In the genomic region with DNA sequence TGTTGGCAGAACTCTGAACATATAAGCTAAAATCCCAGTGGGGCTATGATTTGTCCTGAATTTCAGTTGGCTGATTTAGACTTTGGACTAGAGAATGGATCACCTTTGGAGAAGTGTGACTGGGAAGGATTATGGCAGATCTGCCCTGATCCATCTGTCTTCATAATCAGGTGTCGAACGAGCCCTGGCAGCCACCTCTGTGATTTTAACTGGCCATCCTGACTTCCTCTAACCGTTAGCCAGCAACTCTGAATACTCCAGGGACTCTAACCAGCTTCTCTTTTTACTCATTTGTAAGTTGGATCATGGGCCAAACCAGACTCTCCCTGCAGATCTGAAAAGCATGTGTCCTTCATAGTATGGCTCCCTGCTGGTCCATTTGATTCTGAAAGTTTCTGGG, we compare ENCODE assay signal across 22 cellular contexts. TPM values are rescaled to one million over a fixed set of nuclear protein-coding genes. Genes with fewer than 3 reads are reported as not detected.
DNase-seq lines count a peak whose midpoint lies in the region; ATAC-seq and TF ChIP-seq lines count a peak whose summit lies in the region.
"Had no signal": no experiment of that assay in that cellular context is flagged by ENCODE, and none has a peak within 500 bp of the region (broad histone marks: within the 10 kb centered on the region; RNA-seq: fewer than 3 reads in every experiment).

No MANE protein-coding gene starts in this region.

- intact Hi-C loops in left ventricle myocardium superior (cut with micrococcal nuclease) = no loop called here
- intact Hi-C loops in gastrocnemius medialis (cut with DNase I; ENCODE audit: low total_unique reads) = no loop called here

- H3K36me3 ChIP-seq in gastrocnemius medialis = peaks cover 0 to 26% of the 10 kb centered on the region in 2 donors

- H3K27ac ChIP-seq in coronary artery (peak overlapping the region; percentile 75 to 76), gastrocnemius medialis (peak overlapping the region; percentile 70 to 84 (median 78))
- H3K27ac ChIP-seq: A549 had no signal

- H3K4me3 ChIP-seq in coronary artery (no peak overlapping the region), gastrocnemius medialis (no peak overlapping the region), foreskin fibroblast (ENCODE audit: low read depth in 1 of 2, low read length in 2 of 2) (no peak overlapping the region)
- H3K4me3 ChIP-seq: A549 had no signal

- DNase-seq in MV-4-11 (lab: John Stamatoyannopoulos, UW) (peak; percentile 5), coronary artery (ENCODE audit: low spot score) (no peak), left ventricle myocardium superior (no peak), gastrocnemius medialis (no peak), foreskin fibroblast (no peak), NCI-H2196 (lab: John Stamatoyannopoulos, UW; ENCODE audit: unreplicated experiment) (no peak)
- DNase-seq in effector CD4-positive, alpha-beta T cell = no peak
- DNase-seq: Calu3; CD8-positive, alpha-beta T cell; GF-D8; H9; IMR-90; NCI-H1048; NCI-H1436 treated with DMSO at 0.1 percent for 48 hours; NCI-H2029 treated with DMSO at 0.1 percent for 48 hours; NCI-H2171 treated with DMSO at 0.1 percent for 48 hours; NCI-H446 treated with DMSO at 0.1 percent for 48 hours; SHP77 treated with DMSO at 0.1 percent for 48 hours had no signal

- H3K4me1 ChIP-seq in gastrocnemius medialis = peaks cover 37 to 47% of the 10 kb centered on the region in 2 donors
- H3K4me1 ChIP-seq: A549 had no signal

- TF ChIP-seq POLR2A in gastrocnemius medialis (IDR thresholded peaks at IDR 0.05) = no peak

- in situ Hi-C loops in gastrocnemius medialis (cut with MboI; ENCODE audit: low sequenced_read_pairs in 4 of 4) = no loop called here

- TF ChIP-seq CTCF in coronary artery (IDR thresholded peaks at IDR 0.05) = no peak
- no peak for TF ChIP-seq CTCF in gastrocnemius medialis (IDR thresholded peaks at IDR 0.05 in 4 of 5, conservative IDR thresholded peaks at IDR 0.05 in 1 of 5)
- TF ChIP-seq CTCF in foreskin fibroblast (IDR thresholded peaks at IDR 0.05; ENCODE audit: low read depth, low read length) = no peak

- no peaks in the 10 kb centered on the region for H3K27me3 ChIP-seq in gastrocnemius medialis

- no peaks in the 10 kb centered on the region for H3K9me3 ChIP-seq in gastrocnemius medialis
- H3K9me3 ChIP-seq: A549 had no signal

- ATAC-seq in left ventricle myocardium superior (peak; percentile 16), gastrocnemius medialis (peak; percentile 35 to 39), GM21576 (IDR thresholded peaks at IDR 0.05; ENCODE audit: unreplicated experiment) (no peak)
- ATAC-seq: CD8-positive, alpha-beta T cell had no signal

RNA-seq across cellular contexts. Expression of a gene that starts 32.0 kb away (rescaled TPM):
- total RNA-seq in left ventricle myocardium superior (2,394 TPM), gastrocnemius medialis (1,000 to 10,000 TPM in 3 of 4 donors, 100 to 1,000 TPM in 1; 503 to 1,706 (median 1,214) TPM)
- total RNA-seq: Calu3; CD8-positive, alpha-beta T cell; HT-29; OCI-LY7 had no signal
